22 cellular contexts compared by ENCODE assay signal in genomic region chr17:83149761-83150251, GRCh38.
A peak's percentile ranks its signal among the peaks of the same experiment; 100 is the strongest.
DNase-seq lines count a peak whose midpoint lies in the region; ATAC-seq and TF ChIP-seq lines count a peak whose summit lies in the region.
"Had no signal": no experiment of that assay in that cellular context is flagged by ENCODE, and none has a peak within 500 bp of the region (broad histone marks: within the 10 kb centered on the region; RNA-seq: fewer than 3 reads in every experiment).

No MANE protein-coding gene starts in this region.

- ATAC-seq in left ventricle myocardium superior (no peak), HG02571 (IDR thresholded peaks at IDR 0.05; ENCODE audit: unreplicated experiment) (no peak), PC-3 (no peak)
- ATAC-seq: activated CD8-positive, alpha-beta T cell treated with anti-CD3 and anti-CD28 coated beads, Interleukin-2, amount 10 ng/mL, durations not matched to agents 7 days and 5 days; psoas muscle had no signal

- H2AFZ ChIP-seq in PC-3 (ENCODE audit: low read length), result no peak overlapping the region

- TF ChIP-seq POLR2A in spleen (IDR thresholded peaks at IDR 0.05), result no peak

- H3F3A ChIP-seq in PC-3 (ENCODE audit: low read length, unreplicated experiment), result no peaks in the 10 kb centered on the region

- DNase-seq in cardiac septum (ENCODE audit: low spot score) (peak; percentile 64), left ventricle myocardium superior (no peak), SJSA1 (ENCODE audit: low read depth in 1 of 2, low spot score in 2 of 2) (peak in 1 of 2 experiments; percentile 50), iPS-NIHi7 (ENCODE audit: extremely low spot score) (peak; percentile 7), spleen (peak; percentile 50), SHP77 (lab: John Stamatoyannopoulos, UW) (no peak), PC-3 (no peak)
- DNase-seq: ACHN; activated CD8-positive, alpha-beta T cell treated with anti-CD3 and anti-CD28 coated beads, Interleukin-2, amount 10 ng/mL, durations not matched to agents 7 days and 5 days; activated naive CD4-positive, alpha-beta T cell treated with anti-CD3 and anti-CD28 coated beads, Interleukin-2, amount 10 ng/mL, durations not matched to agents 7 days and 5 days; activated T-cell treated with anti-CD3 and anti-CD28 coated beads, Interleukin-2, amount 50 U/mL, for 24 hours; CD4-positive, alpha-beta T cell; colonic mucosa; H7; hypothalamus; kidney; NCI-H1092; NCI-H2081; nephron progenitor cell; psoas muscle had no signal

- H3K9ac ChIP-seq in PC-3 (ENCODE audit: low read length), result no peak overlapping the region

- no peaks in the 10 kb centered on the region for H4K20me1 ChIP-seq in PC-3 (ENCODE audit: low read length)

- intact Hi-C loops in cardiac septum (cut with DNase I) (no loop called here), left ventricle myocardium superior (cut with micrococcal nuclease) (no loop called here), spleen (cut with DNase I; ENCODE audit: low total_unique reads) (no loop called here), PC-3 (cut with micrococcal nuclease) (no loop called here)

- H3K9me2 ChIP-seq in PC-3 (replicated peaks; ENCODE audit: low read length), result no peaks in the 10 kb centered on the region

- no TSS peak for BruUV-seq in PC-3 (replicated peaks; lab: Mats Ljungman, UMichigan)

- H3K27ac ChIP-seq in SJSA1 (peak overlapping the region; percentile 71), spleen (no peak overlapping the region), PC-3 (ENCODE audit: low read length) (no peak overlapping the region)
- H3K27ac ChIP-seq: colonic mucosa, HL-60, psoas muscle had no signal

- H3K9me3 ChIP-seq in SJSA1 (replicated peaks) (no peaks in the 10 kb centered on the region), spleen (no peaks in the 10 kb centered on the region), PC-3 (ENCODE audit: low read length) (no peaks in the 10 kb centered on the region)
- H3K9me3 ChIP-seq: colonic mucosa, psoas muscle had no signal

- no peak for TF ChIP-seq CTCF in spleen (IDR thresholded peaks at IDR 0.05 in 8 of 11, conservative IDR thresholded peaks at IDR 0.05 in 3 of 11)
- TF ChIP-seq CTCF in PC-3 (conservative IDR thresholded peaks at IDR 0.05; ENCODE audit: low read depth, low read length), result no peak

- H3K4me1 ChIP-seq in SJSA1 (replicated peaks) (peaks cover 53% of the 10 kb centered on the region), spleen (peaks cover 0 to 35% (median 16%) of the 10 kb centered on the region in 6 donors), PC-3 (ENCODE audit: insufficient read depth, low read length) (no peaks in the 10 kb centered on the region)
- H3K4me1 ChIP-seq: colonic mucosa had no signal

- POLR2A ChIA-PET in PC-3 (lab: Charles Lee; ENCODE audit: unreplicated experiment), result no interaction called here

- no peak overlapping the region for H3K4me2 ChIP-seq in PC-3 (ENCODE audit: low read length)

- no peaks in the 10 kb centered on the region for H3K79me2 ChIP-seq in PC-3 (ENCODE audit: low read length)

- H3K4me3 ChIP-seq in SJSA1, result no peak overlapping the region
- H3K4me3 ChIP-seq in spleen, result no peak overlapping the region
- no peak overlapping the region for H3K4me3 ChIP-seq in PC-3 (ENCODE audit: low read length)
- H3K4me3 ChIP-seq: colonic mucosa, psoas muscle had no signal

- no peaks in the 10 kb centered on the region for H3K27me3 ChIP-seq in SJSA1 (replicated peaks)
- peaks cover 0 to 3% (median 0%) of the 10 kb centered on the region in 7 donors for H3K27me3 ChIP-seq in spleen (replicated peaks in 1 of 7)
- peaks cover 26% of the 10 kb centered on the region; the same call in 1 of the 2 replicates for H3K27me3 ChIP-seq in PC-3 (ENCODE audit: low read length)
- H3K27me3 ChIP-seq: colonic mucosa had no signal

- 86 to 90% (median 88%) methylated on average over 12 to 15 of the region's 15 CpGs for WGBS in spleen, 5 donors

- CTCF ChIA-PET in PC-3 (lab: Charles Lee), result no interaction called here

- H3K36me3 ChIP-seq in SJSA1, result no peaks in the 10 kb centered on the region
- H3K36me3 ChIP-seq in spleen, result no peaks in the 10 kb centered on the region
- H3K36me3 ChIP-seq in PC-3 (ENCODE audit: low read depth, low read length), result no peaks in the 10 kb centered on the region
- H3K36me3 ChIP-seq: colonic mucosa had no signal

Comparison
In these comparisons a context has a peak if more than half of its experiments do, and no peak if none do; other contexts are left out.
1. DNase-seq: peak in cardiac septum (single experiment), iPS-NIHi7 (single experiment) and spleen (single experiment); none in left ventricle myocardium superior (single experiment), SHP77 (0 of 2) and PC-3 (single experiment).